8 cellular contexts compared by ENCODE assay signal in genomic region chr2:65300772-65301711, GRCh38.
DNase-seq lines count a peak whose midpoint lies in the region; ATAC-seq and TF ChIP-seq lines count a peak whose summit lies in the region.

No MANE protein-coding gene starts in this region.

- no peak for TF ChIP-seq CTCF in GM20000 (IDR thresholded peaks at IDR 0.05; ENCODE audit: extremely low read depth, missing control alignments)
- no peak for TF ChIP-seq CTCF in astrocyte of the cerebellum (IDR thresholded peaks at IDR 0.05; ENCODE audit: low read depth, low read length, missing control alignments)

- no peaks in the 10 kb centered on the region for H3K9me3 Mint-ChIP-seq in CD4-positive, CD25-positive, alpha-beta regulatory T cell

- H3K4me3 Mint-ChIP-seq in CD4-positive, CD25-positive, alpha-beta regulatory T cell: peak overlapping the region; percentile 79 to 88 (median 85)

- H3K4me1 ChIP-seq in CD4-positive, CD25-positive, alpha-beta regulatory T cell (ENCODE audit: control insufficient read depth, insufficient read depth, low read length, poor library complexity, severe bottlenecking): peaks cover 27% of the 10 kb centered on the region

- ATAC-seq in CD4-positive, CD25-positive, alpha-beta regulatory T cell (ENCODE audit: low read depth in 2 of 2): peak; percentile 92 to 93

- peak overlapping the region; percentile 93 to 95 (median 94) for H3K27ac Mint-ChIP-seq in CD4-positive, CD25-positive, alpha-beta regulatory T cell

- H3K9me3 ChIP-seq in CD4-positive, CD25-positive, alpha-beta regulatory T cell (ENCODE audit: control insufficient read depth in 2 of 2, low read length in 2 of 2): no peaks in the 10 kb centered on the region

- in situ Hi-C loops in astrocyte of the cerebellum (cut with HindIII; ENCODE audit: low sequenced_read_pairs) (loop anchor here (5.0 kb wide), 1 partner anchor 81 kb away; no protein-coding TSS in a partner anchor), ACHN (cut with HindIII; ENCODE audit: low pct_ligation_motif_present, low pct_unique_long_range_greater_than_20kb, low sequenced_read_pairs) (no loop called here)

- H3K27me3 ChIP-seq in CD4-positive, CD25-positive, alpha-beta regulatory T cell (ENCODE audit: control insufficient read depth, insufficient read depth, low read length): no peaks in the 10 kb centered on the region

- H3K4me1 Mint-ChIP-seq in CD4-positive, CD25-positive, alpha-beta regulatory T cell: peaks cover 22 to 39% (median 30%) of the 10 kb centered on the region in 4 donors

- peak overlapping the region; percentile 47 for H3K27ac ChIP-seq in CD4-positive, CD25-positive, alpha-beta regulatory T cell (ENCODE audit: insufficient read depth, low read length, poor library complexity, severe bottlenecking)

- H3K36me3 ChIP-seq in CD4-positive, CD25-positive, alpha-beta regulatory T cell (ENCODE audit: control insufficient read depth, insufficient read depth, low read length): no peaks in the 10 kb centered on the region

- peaks cover 5% of the 10 kb centered on the region for H3K27me3 Mint-ChIP-seq in CD4-positive, CD25-positive, alpha-beta regulatory T cell

- H3K36me3 Mint-ChIP-seq in CD4-positive, CD25-positive, alpha-beta regulatory T cell: no peaks in the 10 kb centered on the region

- peak; percentile 17 to 89 (median 70) for DNase-seq in CD4-positive, CD25-positive, alpha-beta regulatory T cell
- peak; percentile 84 for DNase-seq in GM20000 (ENCODE audit: low spot score)
- peak; percentile 76 for DNase-seq in HS-5 (ENCODE audit: low read depth)
- peak; percentile 43 for DNase-seq in T1000 (lab: John Stamatoyannopoulos, UW)
- peak; percentile 75 for DNase-seq in astrocyte of the cerebellum (ENCODE audit: low read depth)
- DNase-seq in inferior parietal cortex (ENCODE audit: extremely low spot score): peak; percentile 71
- peak; percentile 86 for DNase-seq in stimulated activated CD4-positive, alpha-beta T cell treated with anti-CD3 and anti-CD28 coated beads, Interleukin-1b, Interleukin-23, amount 100 ng/mL, for 48 hours
- DNase-seq in ACHN: no peak

- peak overlapping the region; percentile 72 for H3K4me3 ChIP-seq in CD4-positive, CD25-positive, alpha-beta regulatory T cell (ENCODE audit: low read depth, low read length)
- H3K4me3 ChIP-seq in astrocyte of the cerebellum (ENCODE audit: low read depth, low read length): no peak overlapping the region
